In the genomic region with DNA sequence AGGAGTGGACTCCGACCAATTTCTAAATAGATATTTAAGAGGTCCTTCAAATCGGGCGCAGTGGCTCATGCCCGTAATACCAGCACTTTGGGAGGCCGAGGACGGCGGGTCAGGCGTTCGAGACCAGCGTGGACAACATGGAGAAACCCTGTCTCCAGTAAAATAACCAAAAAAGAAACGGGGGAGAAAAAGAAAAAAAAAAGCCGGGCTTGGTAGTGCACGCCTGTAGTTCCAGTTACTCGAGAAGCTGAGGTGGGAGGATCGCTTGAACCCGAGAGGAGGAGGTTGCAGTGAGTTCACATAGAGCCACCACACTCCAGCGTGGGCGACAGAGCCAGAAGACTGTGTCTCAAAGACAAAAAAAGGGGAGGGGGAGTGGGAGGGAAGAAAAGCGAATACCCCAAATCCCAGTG, we compare ENCODE assay signal across 8 cellular contexts. TPM values are rescaled to one million over a fixed set of nuclear protein-coding genes. Genes with fewer than 3 reads are reported as not detected.
DNase-seq lines count a peak whose midpoint lies in the region; ATAC-seq and TF ChIP-seq lines count a peak whose summit lies in the region.

No MANE protein-coding gene starts in this region.

- ATAC-seq in WTC11 (no peak), omental fat pad (ENCODE audit: low FRiP score) (peak; percentile 41), GM19452 (IDR thresholded peaks at IDR 0.05; ENCODE audit: unreplicated experiment) (no peak)

- H3K27ac ChIP-seq in esophagus squamous epithelium = peak overlapping the region; percentile 88 to 94 (median 94)

- H3K27me3 Mint-ChIP-seq in WTC11 (ENCODE audit: low read depth) = no peaks in the 10 kb centered on the region

- peak overlapping the region; percentile 91 for H3K4me3 Mint-ChIP-seq in WTC11

- peaks cover 5% of the 10 kb centered on the region for H3K36me3 Mint-ChIP-seq in WTC11

- H3K4me3 ChIP-seq in H7 (ENCODE audit: insufficient read depth, low read depth, low read length) (peak overlapping the region; percentile 68), esophagus squamous epithelium (peak overlapping the region; percentile 9 to 70 (median 58))

- 9% methylated on average over 19 of the region's 19 CpGs for WGBS in esophagus squamous epithelium, 2 donors

- TF ChIP-seq CTCF in WTC11 (IDR thresholded peaks at IDR 0.05) (no peak), esophagus squamous epithelium (IDR thresholded peaks at IDR 0.05) (no peak), omental fat pad (IDR thresholded peaks at IDR 0.05) (no peak)

- H3K9me3 ChIP-seq in esophagus squamous epithelium = no peaks in the 10 kb centered on the region

- TF ChIP-seq POLR2A in esophagus squamous epithelium (IDR thresholded peaks at IDR 0.05) = no peak

- H3K27me3 ChIP-seq in H7 (ENCODE audit: control insufficient read depth, insufficient read depth, low read length) (no peaks in the 10 kb centered on the region), esophagus squamous epithelium (no peaks in the 10 kb centered on the region)

- peak overlapping the region; percentile 100 for H3K27ac Mint-ChIP-seq in WTC11

- H3K4me1 Mint-ChIP-seq in WTC11 = peaks cover 49% of the 10 kb centered on the region

- DNase-seq in H7 (no peak), WTC11 (ENCODE audit: low spot score) (no peak), esophagus squamous epithelium (lab: John Stamatoyannopoulos, UW) (no peak), omental fat pad (ENCODE audit: low spot score) (no peak), COR-L47 (lab: John Stamatoyannopoulos, UW) (no peak), NCI-H128 (lab: John Stamatoyannopoulos, UW; ENCODE audit: unreplicated experiment) (no peak), NCI-H524 (lab: John Stamatoyannopoulos, UW) (no peak)

- intact Hi-C loops in esophagus squamous epithelium (cut with DNase I) = no loop called here

- H3K4me1 ChIP-seq in esophagus squamous epithelium = peaks cover 7 to 39% (median 10%) of the 10 kb centered on the region in 3 donors

- POLR2A ChIA-PET in WTC11 (lab: Charles Lee) = interaction anchor here (0.9 to 11.6 kb wide), 18 partner anchors 12 to 1859 kb away, joined by 3 to 365 read pairs (median 24); a partner anchor contains a TSS

- no peaks in the 10 kb centered on the region for H3K36me3 ChIP-seq in H7 (replicated peaks; ENCODE audit: control insufficient read depth, insufficient read depth, low read length)
- H3K36me3 ChIP-seq in esophagus squamous epithelium = no peaks in the 10 kb centered on the region

- no peaks in the 10 kb centered on the region for H3K9me3 Mint-ChIP-seq in WTC11

- CTCF ChIA-PET in WTC11 (lab: Charles Lee) = no interaction called here

TF ChIP-seq in WTC11, 78 proteins besides CTCF, POLR2A, EP300 and RAD21:
- no peak for TF ChIP-seq TP53 (CRISPR knock-in tag; IDR thresholded peaks at IDR 0.05)
- TF ChIP-seq, protein P1, sequence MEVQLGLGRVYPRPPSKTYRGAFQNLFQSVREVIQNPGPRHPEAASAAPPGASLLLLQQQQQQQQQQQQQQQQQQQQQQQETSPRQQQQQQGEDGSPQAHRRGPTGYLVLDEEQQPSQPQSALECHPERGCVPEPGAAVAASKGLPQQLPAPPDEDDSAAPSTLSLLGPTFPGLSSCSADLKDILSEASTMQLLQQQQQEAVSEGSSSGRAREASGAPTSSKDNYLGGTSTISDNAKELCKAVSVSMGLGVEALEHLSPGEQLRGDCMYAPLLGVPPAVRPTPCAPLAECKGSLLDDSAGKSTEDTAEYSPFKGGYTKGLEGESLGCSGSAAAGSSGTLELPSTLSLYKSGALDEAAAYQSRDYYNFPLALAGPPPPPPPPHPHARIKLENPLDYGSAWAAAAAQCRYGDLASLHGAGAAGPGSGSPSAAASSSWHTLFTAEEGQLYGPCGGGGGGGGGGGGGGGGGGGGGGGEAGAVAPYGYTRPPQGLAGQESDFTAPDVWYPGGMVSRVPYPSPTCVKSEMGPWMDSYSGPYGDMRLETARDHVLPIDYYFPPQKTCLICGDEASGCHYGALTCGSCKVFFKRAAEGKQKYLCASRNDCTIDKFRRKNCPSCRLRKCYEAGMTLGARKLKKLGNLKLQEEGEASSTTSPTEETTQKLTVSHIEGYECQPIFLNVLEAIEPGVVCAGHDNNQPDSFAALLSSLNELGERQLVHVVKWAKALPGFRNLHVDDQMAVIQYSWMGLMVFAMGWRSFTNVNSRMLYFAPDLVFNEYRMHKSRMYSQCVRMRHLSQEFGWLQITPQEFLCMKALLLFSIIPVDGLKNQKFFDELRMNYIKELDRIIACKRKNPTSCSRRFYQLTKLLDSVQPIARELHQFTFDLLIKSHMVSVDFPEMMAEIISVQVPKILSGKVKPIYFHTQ (CRISPR knock-in tag; IDR thresholded peaks at IDR 0.05) = peak; percentile 11; the same call in 1 of the 2 replicates

RNA-seq across cellular contexts. Expression of a gene that starts 53.3 kb away (rescaled TPM):
- 0.38 and 0.81 TPM in 2 replicates for total RNA-seq in H7 (2014; rRNA removed; shearing (Covaris generic))
- total RNA-seq in WTC11 (2021) (1.9 to 2.4 TPM (median 2.0 TPM) in 3 replicates), esophagus squamous epithelium (1 to 10 TPM; 2.9 to 7.3 (median 4.3) TPM), omental fat pad (10 to 100 TPM in 1 of 4 donors, 1 to 10 TPM in 3; 5.3 to 10.7 (median 8.8) TPM)
